Comparison of ENCODE assay signal across 8 cellular contexts in genomic region chr5:138438724-138439536, GRCh38. TPM values are rescaled to one million over a fixed set of nuclear protein-coding genes. Genes with fewer than 3 reads are reported as not detected.
DNase-seq lines count a peak whose midpoint lies in the region; ATAC-seq, FAIRE-seq and TF ChIP-seq lines count a peak whose summit lies in the region.

REEP2 (plus strand) TSS chr5:138439057; CDS start chr5:138439209, 152 bp downstream.

- H3K36me3 Mint-ChIP-seq in type B pancreatic cell, result peaks cover 19% of the 10 kb centered on the region

- BruUV-seq in PC-3 (replicated peaks; lab: Mats Ljungman, UMichigan), result no TSS peak

- POLR2A ChIA-PET in PC-3 (lab: Charles Lee; ENCODE audit: unreplicated experiment), result no interaction called here

- H3K4me2 ChIP-seq in PC-3 (ENCODE audit: low read length), result peak within 1 kb of the TSS; percentile 80

- FAIRE-seq in frontal cortex (lab: Jason Lieb, UNC), result no peak

- no peaks in the 10 kb centered on the region for H3K79me2 ChIP-seq in PC-3 (ENCODE audit: low read length)

- intact Hi-C loops in PC-3 (cut with micrococcal nuclease), result no loop called here

- peak within 1 kb of the TSS; percentile 59 for H3K4me3 ChIP-seq in PC-3 (ENCODE audit: low read length)

- DNase-seq in SHP77 (lab: John Stamatoyannopoulos, UW) (peak; percentile 23 to 60), SHP77 treated with DMSO at 0.1 percent for 48 hours (lab: John Stamatoyannopoulos, UW) (no peak), PC-3 (peak; percentile 38), activated gamma-delta T cell (lab: John Stamatoyannopoulos, UW) (peak; percentile 51), frontal cortex (ENCODE audit: low spot score in 2 of 2) (peak; percentile 74 to 84), omental fat pad (ENCODE audit: low spot score) (no peak), type B pancreatic cell (ENCODE audit: extremely low spot score, unreplicated experiment) (no peak)

- no peaks in the 10 kb centered on the region for H3K27me3 Mint-ChIP-seq in type B pancreatic cell

- H3K36me3 ChIP-seq in PC-3 (ENCODE audit: low read depth, low read length), result peaks cover 8% of the 10 kb centered on the region

- TF ChIP-seq CTCF in PC-3 (conservative IDR thresholded peaks at IDR 0.05; ENCODE audit: low read depth, low read length) (no peak), omental fat pad (IDR thresholded peaks at IDR 0.05) (no peak), type B pancreatic cell (conservative IDR thresholded peaks at IDR 0.05) (peak; percentile 21)

- no peak within 1 kb of the TSS for H3K27ac ChIP-seq in PC-3 (ENCODE audit: low read length)

- no peaks in the 10 kb centered on the region for H3K9me3 Mint-ChIP-seq in type B pancreatic cell

- CTCF ChIA-PET in PC-3 (lab: Charles Lee), result interaction anchor here (0.7 kb wide), 1 partner anchor 100 kb away, joined by 3 read pairs; no protein-coding TSS in a partner anchor

- no peaks in the 10 kb centered on the region for H3K9me3 ChIP-seq in PC-3 (ENCODE audit: low read length)

- H3F3A ChIP-seq in PC-3 (ENCODE audit: low read length, unreplicated experiment), result no peaks in the 10 kb centered on the region

- no peaks in the 10 kb centered on the region for H3K9me2 ChIP-seq in PC-3 (replicated peaks; ENCODE audit: low read length)

- H3K27me3 ChIP-seq in PC-3 (ENCODE audit: low read length), result no peaks in the 10 kb centered on the region

- peak within 1 kb of the TSS; percentile 82 for H3K27ac Mint-ChIP-seq in type B pancreatic cell

- H3K4me3 Mint-ChIP-seq in type B pancreatic cell, result peak within 1 kb of the TSS; percentile 90

- H3K4me1 ChIP-seq in PC-3 (ENCODE audit: insufficient read depth, low read length), result no peaks in the 10 kb centered on the region

- no peak within 1 kb of the TSS for H3K9ac ChIP-seq in PC-3 (ENCODE audit: low read length)

- no peaks in the 10 kb centered on the region for H4K20me1 ChIP-seq in PC-3 (ENCODE audit: low read length)

- H2AFZ ChIP-seq in PC-3 (ENCODE audit: low read length), result peak within 1 kb of the TSS; percentile 61; the same call in 1 of the 2 replicates

- peak; percentile 78 for ATAC-seq in HG03432 (IDR thresholded peaks at IDR 0.05; ENCODE audit: unreplicated experiment)
- ATAC-seq in PC-3, result peak; percentile 85
- peak; percentile 71 for ATAC-seq in omental fat pad (ENCODE audit: low FRiP score)

- H3K4me1 Mint-ChIP-seq in type B pancreatic cell (ENCODE audit: unreplicated experiment), result peaks cover 21% of the 10 kb centered on the region

RNA-seq across cellular contexts. Expression of gene REEP2, which starts in this region (rescaled TPM):
- total RNA-seq in PC-3 (2014; rRNA removed), result 2.4 and 2.5 TPM in 2 replicates
- total RNA-seq in frontal cortex, result 70.9 TPM
- 1 to 10 TPM in 3 of 4 donors, under 1 TPM in 1; 0.84 to 7.0 (median 2.0) TPM for total RNA-seq in omental fat pad
- total RNA-seq in type B pancreatic cell (ENCODE audit: low replicate concordance), result 7.8 and 31.0 TPM in 2 replicates

Comparison
In these comparisons a context has a peak if more than half of its experiments do, and no peak if none do; other contexts are left out.
1. DNase-seq: peak in SHP77 (2 of 2), PC-3 (single experiment), activated gamma-delta T cell (single experiment) and frontal cortex (2 of 2); none in SHP77 treated with DMSO at 0.1 percent for 48 hours (single experiment), omental fat pad (single experiment) and type B pancreatic cell (single experiment).
2. Peak in every context shown above with its lines, with median percentiles within 50 percentile points of each other: ATAC-seq.